ENCODE assay signal across 20 cellular contexts in the genomic region with DNA sequence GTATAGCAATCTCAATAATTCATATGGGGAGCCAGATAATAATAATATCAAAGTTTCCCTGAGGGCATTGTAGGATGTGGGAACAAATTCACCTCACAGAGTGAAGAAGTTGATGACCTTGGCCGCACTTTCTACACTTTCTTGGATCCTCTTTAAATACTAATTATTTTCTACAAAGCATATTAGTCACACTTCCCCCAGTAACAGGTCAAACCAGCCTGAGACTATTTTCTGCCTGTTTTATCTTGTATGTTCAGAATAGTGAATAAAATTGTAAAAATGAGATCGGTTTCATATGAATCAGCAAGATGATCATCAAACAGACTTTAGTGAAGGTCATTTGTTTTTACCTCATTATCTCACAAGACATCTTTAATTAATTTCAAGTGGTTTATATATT. TPM values are rescaled to one million over a fixed set of nuclear protein-coding genes. Genes with fewer than 3 reads are reported as not detected.
DNase-seq lines count a peak whose midpoint lies in the region; TF ChIP-seq lines count a peak whose summit lies in the region.
"Had no signal": no experiment of that assay in that cellular context is flagged by ENCODE, and none has a peak within 500 bp of the region (broad histone marks: within the 10 kb centered on the region; RNA-seq: fewer than 3 reads in every experiment).

No MANE protein-coding gene starts in this region.

- CTCF ChIA-PET in RWPE1 (lab: Yijun Ruan, JAX): no interaction called here

- peaks cover 2% of the 10 kb centered on the region for H3K4me1 Mint-ChIP-seq in glutamatergic neuron (ENCODE audit: low read depth, unreplicated experiment)
- H3K4me1 Mint-ChIP-seq: CD4-positive, alpha-beta memory T cell had no signal

- H3K36me3 Mint-ChIP-seq in glutamatergic neuron (ENCODE audit: unreplicated experiment): no peaks in the 10 kb centered on the region
- H3K36me3 Mint-ChIP-seq: CD4-positive, alpha-beta memory T cell had no signal

- H3K27ac Mint-ChIP-seq in glutamatergic neuron (ENCODE audit: unreplicated experiment): no peak overlapping the region
- H3K27ac Mint-ChIP-seq: CD4-positive, alpha-beta memory T cell had no signal

- no peak overlapping the region for H3K4me3 ChIP-seq in epithelial cell of esophagus (ENCODE audit: low read length)
- H3K4me3 ChIP-seq: GM23248 had no signal

- no peaks in the 10 kb centered on the region for H3K27me3 Mint-ChIP-seq in glutamatergic neuron (ENCODE audit: unreplicated experiment)

- no peak overlapping the region for H3K27ac ChIP-seq in RWPE1
- H3K27ac ChIP-seq: GM23248 had no signal

- DNase-seq in RWPE1 (ENCODE audit: low spot score): peak; percentile 30
- DNase-seq in epithelial cell of esophagus (ENCODE audit: low read depth): peak; percentile 84
- DNase-seq in glutamatergic neuron: no peak
- no peak for DNase-seq in GDM1 (lab: John Stamatoyannopoulos, UW)
- DNase-seq in stimulated activated CD4-positive, alpha-beta T cell treated with anti-CD3 and anti-CD28 coated beads, Interleukin-15, amount 100 ng/mL, for 24 hours: no peak
- DNase-seq in SKM-1 (lab: John Stamatoyannopoulos, UW; ENCODE audit: unreplicated experiment): no peak
- DNase-seq: C1 segment of cervical spinal cord; Calu3; CD4-positive, alpha-beta memory T cell; COR-L47; DMS53; DMS79 treated with DMSO at 0.1 percent for 48 hours; GM23248; H7; HCEC 1CT had no signal

- H3K4me3 Mint-ChIP-seq in glutamatergic neuron (ENCODE audit: unreplicated experiment): peak overlapping the region; percentile 36
- H3K4me3 Mint-ChIP-seq: CD4-positive, alpha-beta memory T cell had no signal

- TF ChIP-seq CTCF in RWPE1 (conservative IDR thresholded peaks at IDR 0.05; ENCODE audit: low read depth) (no peak), epithelial cell of esophagus (IDR thresholded peaks at IDR 0.05; ENCODE audit: insufficient read depth, low read depth, low read length, missing control alignments) (no peak), glutamatergic neuron (IDR thresholded peaks at IDR 0.05; ENCODE audit: partially characterized antibody, unreplicated experiment) (no peak)

- no peaks in the 10 kb centered on the region for H3K9me3 Mint-ChIP-seq in glutamatergic neuron (ENCODE audit: unreplicated experiment)
- H3K9me3 Mint-ChIP-seq: CD4-positive, alpha-beta memory T cell had no signal

- POLR2A ChIA-PET in RWPE1 (lab: Yijun Ruan, JAX; ENCODE audit: low non-redundant PET): no interaction called here

RNA-seq across cellular contexts. Expression of gene OR5K3, which starts 2.3 kb away (rescaled TPM):
- total RNA-seq in glutamatergic neuron (ENCODE audit: unreplicated experiment): not detected
- total RNA-seq: A172; A673; Calu3; CD4-positive, alpha-beta memory T cell; Daoy; G401; GM23248; H1; H7 had no signal

RNA-seq across cellular contexts. Expression of gene OR5K4, which starts 34.5 kb away (rescaled TPM):
- not detected for total RNA-seq in glutamatergic neuron (ENCODE audit: unreplicated experiment)
- total RNA-seq: A172; A673; Calu3; CD4-positive, alpha-beta memory T cell; Daoy; G401; GM23248; H1; H7 had no signal

Comparison
In these comparisons a context has a peak if more than half of its experiments do, and no peak if none do; other contexts are left out.
1. DNase-seq: peak in RWPE1 (single experiment) and epithelial cell of esophagus (single experiment); none in glutamatergic neuron (single experiment), GDM1 (single experiment), stimulated activated CD4-positive, alpha-beta T cell treated with anti-CD3 and anti-CD28 coated beads, Interleukin-15, amount 100 ng/mL, for 24 hours (single experiment) and SKM-1 (single experiment).